1 cellular context compared by ENCODE assay signal in genomic region chr6:42103753-42104094, GRCh38.
TF ChIP-seq lines count a peak whose summit lies in the region.

No MANE protein-coding gene starts in this region.

TF ChIP-seq in GM12878, 131 proteins besides CTCF, POLR2A, EP300 and RAD21:
- TF ChIP-seq PAX8 (IDR thresholded peaks at IDR 0.05) (no peak), ZNF217 (IDR thresholded peaks at IDR 0.05) (no peak), SP1 (IDR thresholded peaks at IDR 0.05; ENCODE audit: low read depth, low read length) (no peak), ZNF24 (IDR thresholded peaks at IDR 0.05) (no peak), EZH2 (IDR thresholded peaks at IDR 0.05; ENCODE audit: borderline replicate concordance, control insufficient read depth, low read depth, low read length) (no peak), TARDBP (IDR thresholded peaks at IDR 0.05; ENCODE audit: borderline replicate concordance) (no peak), TCF3 (IDR thresholded peaks at IDR 0.05; ENCODE audit: borderline replicate concordance, insufficient read depth, low read depth, low read length) (no peak), NR2F1 (conservative IDR thresholded peaks at IDR 0.05) (no peak), NR2C1 (IDR thresholded peaks at IDR 0.05) (no peak)
- TF ChIP-seq, protein P1, sequence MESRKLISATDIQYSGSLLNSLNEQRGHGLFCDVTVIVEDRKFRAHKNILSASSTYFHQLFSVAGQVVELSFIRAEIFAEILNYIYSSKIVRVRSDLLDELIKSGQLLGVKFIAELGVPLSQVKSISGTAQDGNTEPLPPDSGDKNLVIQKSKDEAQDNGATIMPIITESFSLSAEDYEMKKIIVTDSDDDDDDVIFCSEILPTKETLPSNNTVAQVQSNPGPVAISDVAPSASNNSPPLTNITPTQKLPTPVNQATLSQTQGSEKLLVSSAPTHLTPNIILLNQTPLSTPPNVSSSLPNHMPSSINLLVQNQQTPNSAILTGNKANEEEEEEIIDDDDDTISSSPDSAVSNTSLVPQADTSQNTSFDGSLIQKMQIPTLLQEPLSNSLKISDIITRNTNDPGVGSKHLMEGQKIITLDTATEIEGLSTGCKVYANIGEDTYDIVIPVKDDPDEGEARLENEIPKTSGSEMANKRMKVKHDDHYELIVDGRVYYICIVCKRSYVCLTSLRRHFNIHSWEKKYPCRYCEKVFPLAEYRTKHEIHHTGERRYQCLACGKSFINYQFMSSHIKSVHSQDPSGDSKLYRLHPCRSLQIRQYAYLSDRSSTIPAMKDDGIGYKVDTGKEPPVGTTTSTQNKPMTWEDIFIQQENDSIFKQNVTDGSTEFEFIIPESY (IDR thresholded peaks at IDR 0.05): no peak
